15 cellular contexts compared by ENCODE assay signal in genomic region chrX:42530027-42530426, GRCh38.
DNase-seq lines count a peak whose midpoint lies in the region; ATAC-seq, FAIRE-seq and TF ChIP-seq lines count a peak whose summit lies in the region.
"Had no signal": no experiment of that assay in that cellular context is flagged by ENCODE, and none has a peak within 500 bp of the region (broad histone marks: within the 10 kb centered on the region; RNA-seq: fewer than 3 reads in every experiment).

No MANE protein-coding gene starts in this region.

- POLR2A ChIA-PET in IMR-90 (lab: Charles Lee; ENCODE audit: unreplicated experiment) = no interaction called here
- POLR2A ChIA-PET in A673 (lab: Charles Lee; ENCODE audit: low non-redundant PET) = no interaction called here

- H3K4ac ChIP-seq in IMR-90 (ENCODE audit: low read depth, low read length) = no peak overlapping the region

- H3K27me3 Mint-ChIP-seq in CD4-positive, CD25-positive, alpha-beta regulatory T cell = no peaks in the 10 kb centered on the region
- no peaks in the 10 kb centered on the region for H3K27me3 Mint-ChIP-seq in stimulated activated naive B cell treated with anti-CD40 and anti-IgM and Interleukin-4, amounts not matched to agents 10 μg/mL and 1 μg/mL and 100 μg/mL, for 72 hours

- H3K18ac ChIP-seq in IMR-90 (ENCODE audit: low read depth, low read length) = no peak overlapping the region

- CTCF ChIA-PET in IMR-90 (lab: Yijun Ruan, JAX) (no interaction called here), mammary epithelial cell (lab: Charles Lee; ENCODE audit: low non-redundant PET) (interaction anchor here (0.8 kb wide), 2 partner anchors 730 to 749 kb away, joined by 4 read pairs; no protein-coding TSS in a partner anchor), A673 (lab: Charles Lee) (no interaction called here)

- peak overlapping the region; percentile 82 to 91 (median 86) for H3K27ac Mint-ChIP-seq in CD4-positive, CD25-positive, alpha-beta regulatory T cell
- no peak overlapping the region for H3K27ac Mint-ChIP-seq in stimulated activated naive B cell treated with anti-CD40 and anti-IgM and Interleukin-4, amounts not matched to agents 10 μg/mL and 1 μg/mL and 100 μg/mL, for 72 hours
- H3K27ac Mint-ChIP-seq: activated naive CD4-positive, alpha-beta T cell treated with anti-CD3 and anti-CD28 coated beads for 36 hours; CD14-positive monocyte; T-helper 1 cell treated with Interleukin-12 subunit alpha and Interleukin-12 subunit beta and Interleukin-4 antibody, amounts not matched to agents 30 μg/mL and 1 μg/mL, for 36 hours had no signal

- no peak overlapping the region for H3K4me3 Mint-ChIP-seq in CD4-positive, CD25-positive, alpha-beta regulatory T cell
- no peak overlapping the region for H3K4me3 Mint-ChIP-seq in stimulated activated naive B cell treated with anti-CD40 and anti-IgM and Interleukin-4, amounts not matched to agents 10 μg/mL and 1 μg/mL and 100 μg/mL, for 72 hours
- H3K4me3 Mint-ChIP-seq: activated naive CD4-positive, alpha-beta T cell treated with anti-CD3 and anti-CD28 coated beads for 36 hours; CD14-positive monocyte; T-helper 1 cell treated with Interleukin-12 subunit alpha and Interleukin-12 subunit beta and Interleukin-4 antibody, amounts not matched to agents 30 μg/mL and 1 μg/mL, for 36 hours had no signal

- H3K27ac ChIP-seq in CD4-positive, CD25-positive, alpha-beta regulatory T cell (ENCODE audit: insufficient read depth, low read length, poor library complexity, severe bottlenecking) = no peak overlapping the region
- H3K27ac ChIP-seq in IMR-90 (ENCODE audit: insufficient read depth, low read length) = no peak overlapping the region
- H3K27ac ChIP-seq in mammary epithelial cell (ENCODE audit: insufficient read depth, low read depth, low read length) = no peak overlapping the region
- no peak overlapping the region for H3K27ac ChIP-seq in keratinocyte (ENCODE audit: control insufficient read depth, insufficient read depth, low read length)
- H3K27ac ChIP-seq in gastrocnemius medialis = no peak overlapping the region
- no peak overlapping the region for H3K27ac ChIP-seq in A673 (ENCODE audit: low read depth, low read length, poor library complexity, severe bottlenecking)
- H3K27ac ChIP-seq: KMS-11, upper lobe of right lung had no signal

- H3K79me1 ChIP-seq in IMR-90 (ENCODE audit: low read depth in 1 of 2, low read length in 2 of 2) = no peaks in the 10 kb centered on the region

- no peak overlapping the region for H4K5ac ChIP-seq in IMR-90 (ENCODE audit: low read depth, low read length)

- no peak overlapping the region for H2AK9ac ChIP-seq in IMR-90 (replicated peaks; ENCODE audit: low read depth, low read length, poor library complexity)

- dilution Hi-C loops in IMR-90 (cut with HindIII; ENCODE audit: low sequenced_read_pairs, unreplicated experiment) (no loop called here), mammary epithelial cell (cut with HindIII; ENCODE audit: low sequenced_read_pairs) (no loop called here), keratinocyte (cut with MboI; ENCODE audit: extremely low pct_ligation_motif_present, low sequenced_read_pairs) (no loop called here)

- H3K4me3 ChIP-seq in CD4-positive, CD25-positive, alpha-beta regulatory T cell (ENCODE audit: low read depth, low read length) = no peak overlapping the region
- H3K4me3 ChIP-seq in IMR-90 (ENCODE audit: insufficient read depth, low read depth, low read length) (no peak overlapping the region), mammary epithelial cell (replicated peaks in 1 of 3; ENCODE audit: insufficient read depth in 1 of 3, low read depth in 2 of 3, low read length in 3 of 3) (no peak overlapping the region), keratinocyte (ENCODE audit: control insufficient read depth in 2 of 3, extremely low read depth in 1 of 3, insufficient read depth in 2 of 3, low read depth in 1 of 3, low read length in 3 of 3) (no peak overlapping the region), gastrocnemius medialis (no peak overlapping the region), A673 (ENCODE audit: low read depth, low read length, poor library complexity, severe bottlenecking) (no peak overlapping the region)
- H3K4me3 ChIP-seq: HAP-1, upper lobe of right lung had no signal

- FAIRE-seq in keratinocyte (lab: Jason Lieb, UNC) = peak; percentile 23

- intact Hi-C loops in IMR-90 (cut with micrococcal nuclease) = no loop called here
- intact Hi-C loops in mammary epithelial cell (cut with micrococcal nuclease) = loop anchor here (1.0 kb wide), 2 partner anchors 609 to 732 kb away; no protein-coding TSS in a partner anchor
- intact Hi-C loops in cardiac septum (cut with DNase I) = no loop called here
- intact Hi-C loops in gastrocnemius medialis (cut with DNase I; ENCODE audit: low total_unique reads) = no loop called here
- intact Hi-C loops in A673 (cut with micrococcal nuclease; ENCODE audit: unreplicated experiment) = no loop called here

- TF ChIP-seq RAD21 in IMR-90 (IDR thresholded peaks at IDR 0.05; ENCODE audit: low read length) = no peak

- H3K9me1 ChIP-seq in IMR-90 (ENCODE audit: insufficient read depth, low read length) (no peaks in the 10 kb centered on the region), keratinocyte (ENCODE audit: control insufficient read depth, extremely low read depth, insufficient read depth, low read length) (no peaks in the 10 kb centered on the region)

- H4K20me1 ChIP-seq in IMR-90 (ENCODE audit: insufficient read depth, low read length) = no peaks in the 10 kb centered on the region
- no peaks in the 10 kb centered on the region for H4K20me1 ChIP-seq in mammary epithelial cell (ENCODE audit: insufficient read depth, low read length)
- no peaks in the 10 kb centered on the region for H4K20me1 ChIP-seq in keratinocyte (ENCODE audit: control insufficient read depth, extremely low read depth, insufficient read depth, low read length)

- H2AFZ ChIP-seq in IMR-90 (replicated peaks; ENCODE audit: low read length, poor library complexity) (no peak overlapping the region), mammary epithelial cell (ENCODE audit: low read depth, low read length) (no peak overlapping the region), keratinocyte (ENCODE audit: control insufficient read depth, low read length) (no peak overlapping the region)

- H2BK5ac ChIP-seq in IMR-90 (ENCODE audit: low read depth, low read length, poor library complexity, severe bottlenecking) = no peak overlapping the region

- H4K8ac ChIP-seq in IMR-90 (ENCODE audit: low read depth in 2 of 2, low read length in 2 of 2) = no peak overlapping the region

- H2AK5ac ChIP-seq in IMR-90 (ENCODE audit: low read depth, low read length) = no peak overlapping the region

- DNase-seq in CD4-positive, CD25-positive, alpha-beta regulatory T cell = no peak
- DNase-seq in IMR-90 = peak; percentile 28
- DNase-seq in mammary epithelial cell = peak; percentile 80
- peak; percentile 38 for DNase-seq in keratinocyte (ENCODE audit: low read depth, low spot score)
- no peak for DNase-seq in cardiac septum (ENCODE audit: low spot score)
- no peak for DNase-seq in gastrocnemius medialis
- no peak for DNase-seq in A673 (ENCODE audit: low spot score)
- DNase-seq in stimulated activated naive B cell treated with anti-CD40 and anti-IgM and Interleukin-4, amounts not matched to agents 10 μg/mL and 1 μg/mL and 100 μg/mL, for 72 hours = no peak
- DNase-seq: activated CD4-positive, alpha-beta T cell treated with anti-CD3 and anti-CD28 coated beads, Interleukin-2, amount 50 U/mL, for 4 hours; activated naive CD4-positive, alpha-beta T cell treated with anti-CD3 and anti-CD28 coated beads for 36 hours; upper lobe of right lung had no signal

- no peak overlapping the region for H3K14ac ChIP-seq in IMR-90 (replicated peaks; ENCODE audit: low read depth, low read length)

- no peak overlapping the region for H3K23ac ChIP-seq in IMR-90 (ENCODE audit: low read depth, low read length)

- no peak for TF ChIP-seq CTCF in IMR-90 (conservative IDR thresholded peaks at IDR 0.05; ENCODE audit: low read depth, low read length)
- peak; percentile 24 to 54 for TF ChIP-seq CTCF in mammary epithelial cell (conservative IDR thresholded peaks at IDR 0.05 in 1 of 2, IDR thresholded peaks at IDR 0.05 in 1 of 2; ENCODE audit: extremely low read depth in 1 of 2, insufficient read depth in 1 of 2, low read depth in 1 of 2, low read length in 2 of 2)
- peak in 2 of 3 experiments; percentile 32 to 62 for TF ChIP-seq CTCF in keratinocyte (optimal IDR thresholded peaks at IDR 0.05 in 1 of 3, IDR thresholded peaks at IDR 0.05 in 1 of 3, conservative IDR thresholded peaks at IDR 0.05 in 1 of 3; ENCODE audit: extremely low read depth in 1 of 3, insufficient read depth in 2 of 3, low read length in 3 of 3)
- no peak for TF ChIP-seq CTCF in gastrocnemius medialis (IDR thresholded peaks at IDR 0.05 in 4 of 5, conservative IDR thresholded peaks at IDR 0.05 in 1 of 5)
- no peak for TF ChIP-seq CTCF in A673 (conservative IDR thresholded peaks at IDR 0.05; ENCODE audit: low read depth, low read length)

- BruUV-seq in IMR-90 (replicated peaks; lab: Mats Ljungman, UMichigan) (no TSS peak), mammary epithelial cell (replicated peaks; lab: Mats Ljungman, UMichigan) (no TSS peak), A673 (replicated peaks; lab: Mats Ljungman, UMichigan) (no TSS peak)

- no peaks in the 10 kb centered on the region for H3K36me3 ChIP-seq in CD4-positive, CD25-positive, alpha-beta regulatory T cell (ENCODE audit: control insufficient read depth, insufficient read depth, low read length)
- no peaks in the 10 kb centered on the region for H3K36me3 ChIP-seq in IMR-90 (ENCODE audit: control insufficient read depth, insufficient read depth, low read length)
- H3K36me3 ChIP-seq in mammary epithelial cell (ENCODE audit: insufficient read depth, low read length) = no peaks in the 10 kb centered on the region
- H3K36me3 ChIP-seq in keratinocyte (ENCODE audit: control insufficient read depth in 2 of 2, extremely low read depth in 1 of 2, insufficient read depth in 2 of 2, low read length in 2 of 2) = no peaks in the 10 kb centered on the region
- no peaks in the 10 kb centered on the region for H3K36me3 ChIP-seq in gastrocnemius medialis
- H3K36me3 ChIP-seq in A673 (ENCODE audit: insufficient read depth, low read length, poor library complexity, severe bottlenecking) = no peaks in the 10 kb centered on the region
- H3K36me3 ChIP-seq: HAP-1, upper lobe of right lung had no signal

- H3K4me1 Mint-ChIP-seq in CD4-positive, CD25-positive, alpha-beta regulatory T cell = peaks cover 12 to 32% (median 23%) of the 10 kb centered on the region in 4 donors
- no peaks in the 10 kb centered on the region for H3K4me1 Mint-ChIP-seq in stimulated activated naive B cell treated with anti-CD40 and anti-IgM and Interleukin-4, amounts not matched to agents 10 μg/mL and 1 μg/mL and 100 μg/mL, for 72 hours
- H3K4me1 Mint-ChIP-seq: CD14-positive monocyte had no signal

- H3K9me3 ChIP-seq in CD4-positive, CD25-positive, alpha-beta regulatory T cell (ENCODE audit: control insufficient read depth in 2 of 2, low read length in 2 of 2) = peaks cover 0 to 5% of the 10 kb centered on the region in 2 experiments
- H3K9me3 ChIP-seq in IMR-90 (ENCODE audit: control insufficient read depth, insufficient read depth, low read length) = no peaks in the 10 kb centered on the region
- H3K9me3 ChIP-seq in mammary epithelial cell (replicated peaks; ENCODE audit: insufficient read depth, low read length) = no peaks in the 10 kb centered on the region
- no peaks in the 10 kb centered on the region for H3K9me3 ChIP-seq in keratinocyte (ENCODE audit: control insufficient read depth, low read depth, low read length)
- no peaks in the 10 kb centered on the region for H3K9me3 ChIP-seq in gastrocnemius medialis
- H3K9me3 ChIP-seq in A673 (ENCODE audit: low read depth, low read length, poor library complexity, severe bottlenecking) = no peaks in the 10 kb centered on the region
- H3K9me3 ChIP-seq: HAP-1, upper lobe of right lung had no signal

- no peak overlapping the region for H3K56ac ChIP-seq in IMR-90 (ENCODE audit: extremely low read depth, insufficient read depth, low read length)

- in situ Hi-C loops in IMR-90 (cut with MboI; ENCODE audit: low sequenced_read_pairs) = no loop called here
- in situ Hi-C loops in mammary epithelial cell (cut with MboI; ENCODE audit: low sequenced_read_pairs in 2 of 2) = loop anchor here in 1 of 2 donors (25.0 kb wide), 1 partner anchor 743 kb away; no protein-coding TSS in a partner anchor
- in situ Hi-C loops in gastrocnemius medialis (cut with MboI; ENCODE audit: low sequenced_read_pairs in 4 of 4) = no loop called here

- no CpG with 5 or more reads among the region's 1 CpG for WGBS in IMR-90 (ENCODE audit: extremely low coverage in 2 of 2, insufficient read length in 1 of 2), 2 experiments
- WGBS in mammary epithelial cell (ENCODE audit: low coverage, missing lambda C conversion rate) = 13% methylated on average over 1 of the region's 1 CpG

- H3K36me3 Mint-ChIP-seq in CD4-positive, CD25-positive, alpha-beta regulatory T cell = no peaks in the 10 kb centered on the region
- no peaks in the 10 kb centered on the region for H3K36me3 Mint-ChIP-seq in stimulated activated naive B cell treated with anti-CD40 and anti-IgM and Interleukin-4, amounts not matched to agents 10 μg/mL and 1 μg/mL and 100 μg/mL, for 72 hours
- H3K36me3 Mint-ChIP-seq: CD14-positive monocyte had no signal

- H4K91ac ChIP-seq in IMR-90 (ENCODE audit: insufficient read depth, low read depth, low read length) = no peak overlapping the region

- no peak overlapping the region for H3K4me2 ChIP-seq in IMR-90 (ENCODE audit: low read depth, low read length)
- no peak overlapping the region for H3K4me2 ChIP-seq in mammary epithelial cell (ENCODE audit: insufficient read depth, low read depth, low read length)
- no peak overlapping the region for H3K4me2 ChIP-seq in keratinocyte (ENCODE audit: control insufficient read depth, extremely low read depth, insufficient read depth, low read depth, low read length)
- H3K4me2 ChIP-seq: KMS-11 had no signal

- no peak for TF ChIP-seq POLR2A in IMR-90 (IDR thresholded peaks at IDR 0.05; ENCODE audit: low read depth, low read length)
- TF ChIP-seq POLR2A in gastrocnemius medialis (IDR thresholded peaks at IDR 0.05) = no peak

- no peak for ATAC-seq in CD4-positive, CD25-positive, alpha-beta regulatory T cell (ENCODE audit: low read depth in 2 of 2)
- no peak for ATAC-seq in IMR-90 (ENCODE audit: low read depth)
- no peak for ATAC-seq in gastrocnemius medialis
- no peak for ATAC-seq in stimulated activated naive B cell treated with anti-CD40 and anti-IgM and Interleukin-4, amounts not matched to agents 10 μg/mL and 1 μg/mL and 100 μg/mL, for 72 hours (replicated peaks)
- ATAC-seq: upper lobe of right lung had no signal

- H3K79me2 ChIP-seq in mammary epithelial cell (ENCODE audit: insufficient read depth, low read length) (no peaks in the 10 kb centered on the region), keratinocyte (ENCODE audit: control insufficient read depth, insufficient read depth, low read length) (no peaks in the 10 kb centered on the region)

- H2BK15ac ChIP-seq in IMR-90 (ENCODE audit: low read depth, low read length) = no peak overlapping the region

- no peak overlapping the region for H3K9ac ChIP-seq in IMR-90 (ENCODE audit: low read depth, low read length)
- no peak overlapping the region for H3K9ac ChIP-seq in mammary epithelial cell (ENCODE audit: insufficient read depth, low read length)
- no peak overlapping the region for H3K9ac ChIP-seq in keratinocyte (ENCODE audit: control insufficient read depth, extremely low read depth, insufficient read depth, low read length)
- H3K9ac ChIP-seq: KMS-11 had no signal

- H2BK20ac ChIP-seq in IMR-90 (ENCODE audit: low read depth, low read length) = no peak overlapping the region

- peaks cover 18% of the 10 kb centered on the region for H3K4me1 ChIP-seq in CD4-positive, CD25-positive, alpha-beta regulatory T cell (ENCODE audit: control insufficient read depth, insufficient read depth, low read length, poor library complexity, severe bottlenecking)
- no peaks in the 10 kb centered on the region for H3K4me1 ChIP-seq in IMR-90 (ENCODE audit: control insufficient read depth, insufficient read depth, low read length)
- H3K4me1 ChIP-seq in mammary epithelial cell (ENCODE audit: insufficient read depth, low read length) = peaks cover 3% of the 10 kb centered on the region
- peaks cover 2% of the 10 kb centered on the region for H3K4me1 ChIP-seq in keratinocyte (ENCODE audit: control insufficient read depth, extremely low read depth, insufficient read depth, low read length)
- no peaks in the 10 kb centered on the region for H3K4me1 ChIP-seq in gastrocnemius medialis
- H3K4me1 ChIP-seq in A673 (ENCODE audit: insufficient read depth, low read length, poor library complexity, severe bottlenecking) = no peaks in the 10 kb centered on the region
- H3K4me1 ChIP-seq: HAP-1, upper lobe of right lung had no signal

- H3K9me3 Mint-ChIP-seq in CD4-positive, CD25-positive, alpha-beta regulatory T cell = peaks cover 0 to 10% (median 6%) of the 10 kb centered on the region in 7 donors
- no peaks in the 10 kb centered on the region for H3K9me3 Mint-ChIP-seq in stimulated activated naive B cell treated with anti-CD40 and anti-IgM and Interleukin-4, amounts not matched to agents 10 μg/mL and 1 μg/mL and 100 μg/mL, for 72 hours
- H3K9me3 Mint-ChIP-seq: activated naive CD4-positive, alpha-beta T cell treated with anti-CD3 and anti-CD28 coated beads for 36 hours; T-helper 1 cell treated with Interleukin-12 subunit alpha and Interleukin-12 subunit beta and Interleukin-4 antibody, amounts not matched to agents 30 μg/mL and 1 μg/mL, for 36 hours had no signal

- no peak overlapping the region for H2BK120ac ChIP-seq in IMR-90 (ENCODE audit: low read depth, low read length)

- H3K27me3 ChIP-seq in CD4-positive, CD25-positive, alpha-beta regulatory T cell (ENCODE audit: control insufficient read depth, insufficient read depth, low read length) = no peaks in the 10 kb centered on the region
- H3K27me3 ChIP-seq in IMR-90 (ENCODE audit: control insufficient read depth, insufficient read depth, low read length) (no peaks in the 10 kb centered on the region), mammary epithelial cell (ENCODE audit: insufficient read depth, low read length) (no peaks in the 10 kb centered on the region), keratinocyte (ENCODE audit: control insufficient read depth, extremely low read depth, insufficient read depth, low read length) (no peaks in the 10 kb centered on the region), gastrocnemius medialis (peaks cover 0 to 5% (median 0%) of the 10 kb centered on the region in 3 donors), A673 (replicated peaks; ENCODE audit: insufficient read depth, low read depth, low read length, poor library complexity) (no peaks in the 10 kb centered on the region)
- H3K27me3 ChIP-seq: upper lobe of right lung had no signal

Comparison
In these comparisons a context has a peak if more than half of its experiments do, and no peak if none do; other contexts are left out.
1. DNase-seq: peak in IMR-90 (single experiment), mammary epithelial cell (single experiment) and keratinocyte (single experiment); none in CD4-positive, CD25-positive, alpha-beta regulatory T cell (0 of 3), cardiac septum (single experiment), gastrocnemius medialis (0 of 2), A673 (single experiment) and stimulated activated naive B cell treated with anti-CD40 and anti-IgM and Interleukin-4, amounts not matched to agents 10 μg/mL and 1 μg/mL and 100 μg/mL, for 72 hours (single experiment).
2. CTCF ChIP-seq: peak in mammary epithelial cell (2 of 2) and keratinocyte (2 of 3); none in IMR-90 (single experiment), gastrocnemius medialis (0 of 5) and A673 (single experiment).